Comparison of ENCODE assay signal across 8 cellular contexts in genomic region chr19:56315076-56315828, GRCh38. TPM values are rescaled to one million over a fixed set of nuclear protein-coding genes. Genes with fewer than 3 reads are reported as not detected.
DNase-seq lines count a peak whose midpoint lies in the region; ATAC-seq, FAIRE-seq and TF ChIP-seq lines count a peak whose summit lies in the region.

No MANE protein-coding gene starts in this region.

- H3K4me3 Mint-ChIP-seq in chondrocyte (ENCODE audit: unreplicated experiment), result peak overlapping the region; percentile 89

- H3K27ac ChIP-seq in kidney (ENCODE audit: low read depth in 2 of 2, low read length in 2 of 2), result peak overlapping the region; percentile 98 to 99

- peak overlapping the region; percentile 88 to 94 for H3K9ac ChIP-seq in kidney (ENCODE audit: low read length in 2 of 2)

- H3K4me1 ChIP-seq in kidney (ENCODE audit: control insufficient read depth in 1 of 2, insufficient read depth in 1 of 2, low read depth in 1 of 2, low read length in 2 of 2), result peaks cover 6 to 18% of the 10 kb centered on the region in 2 donors

- TF ChIP-seq CTCF in chondrocyte (IDR thresholded peaks at IDR 0.05), result no peak
- no peak for TF ChIP-seq CTCF in kidney (IDR thresholded peaks at IDR 0.05; ENCODE audit: borderline replicate concordance, extremely low read depth, insufficient read depth)

- H3K9me3 Mint-ChIP-seq in chondrocyte (ENCODE audit: low read depth), result peaks cover 2% of the 10 kb centered on the region

- H3K4me3 ChIP-seq in kidney (ENCODE audit: low read length in 2 of 2), result peak overlapping the region; percentile 97 to 99

- DNase-seq in Ammon's horn (ENCODE audit: low spot score) (peak; percentile 99), GM19238 (ENCODE audit: insufficient read length, low spot score) (peak; percentile 78), NCI-H510A (lab: John Stamatoyannopoulos, UW) (peak; percentile 92), chondrocyte (ENCODE audit: low spot score) (no peak), kidney (peak; percentile 97)
- DNase-seq in activated CD4-positive, alpha-beta T cell treated with anti-CD3 and anti-CD28 coated beads for 24 hours (ENCODE audit: low read depth in 2 of 2), result peak; percentile 78 to 86
- peak; percentile 73 to 80 for DNase-seq in stimulated activated CD4-positive, alpha-beta T cell treated with anti-CD3 and anti-CD28 coated beads, Interleukin-15, amount 100 ng/mL, for 1 hour (ENCODE audit: low read depth in 1 of 2, low spot score in 1 of 2)

- peaks cover 0 to 2% of the 10 kb centered on the region in 2 donors for H3K36me3 ChIP-seq in kidney (ENCODE audit: control insufficient read depth in 1 of 2, insufficient read depth in 2 of 2, low read length in 2 of 2)

- H3K27me3 Mint-ChIP-seq in chondrocyte (ENCODE audit: low read depth), result no peaks in the 10 kb centered on the region

- intact Hi-C loops in kidney (cut with DNase I), result no loop called here

- FAIRE-seq in kidney (lab: Jason Lieb, UNC), result peak; percentile 51

- ATAC-seq in HG03439 (IDR thresholded peaks at IDR 0.05; ENCODE audit: unreplicated experiment), result peak; percentile 82

- H3K9me3 ChIP-seq in kidney (ENCODE audit: control insufficient read depth in 1 of 2, low read length in 2 of 2), result no peaks in the 10 kb centered on the region

- H3K36me3 Mint-ChIP-seq in chondrocyte (ENCODE audit: low read depth), result no peaks in the 10 kb centered on the region

- H3K27ac Mint-ChIP-seq in chondrocyte (ENCODE audit: unreplicated experiment), result peak overlapping the region; percentile 93

- H3K4me1 Mint-ChIP-seq in chondrocyte (ENCODE audit: low read depth), result peaks cover 12% of the 10 kb centered on the region

RNA-seq across cellular contexts. Expression of gene ZSCAN5A, which starts 0.6 kb away (rescaled TPM):
- 1.5 to 9.9 TPM (median 3.8 TPM) in 3 replicates for total RNA-seq in chondrocyte
- total RNA-seq in kidney, result 18.1 TPM
- 11.9 TPM for polyA plus RNA-seq in kidney (ENCODE audit: insufficient read depth, low read depth, low replicate concordance)

RNA-seq across cellular contexts. Expression of gene EDDM13, which starts 42.7 kb away (rescaled TPM):
- total RNA-seq in chondrocyte (not detected in 3 replicates), kidney (0.54 TPM)
- polyA plus RNA-seq in kidney (ENCODE audit: insufficient read depth, low read depth, low replicate concordance), result 1.6 TPM
